Comparison of ENCODE assay signal across 16 cellular contexts in genomic region chr18:32126538-32126937, GRCh38. TPM values are rescaled to one million over a fixed set of nuclear protein-coding genes. Genes with fewer than 3 reads are reported as not detected.
A peak's percentile ranks its signal among the peaks of the same experiment; 100 is the strongest.
DNase-seq lines count a peak whose midpoint lies in the region; TF ChIP-seq lines count a peak whose summit lies in the region.
"Had no signal": no experiment of that assay in that cellular context is flagged by ENCODE, and none has a peak within 500 bp of the region (broad histone marks: within the 10 kb centered on the region; RNA-seq: fewer than 3 reads in every experiment).

No MANE protein-coding gene starts in this region.

- no peak for TF ChIP-seq CTCF in SK-N-SH (IDR thresholded peaks at IDR 0.05)

- no peak overlapping the region for H3K9ac ChIP-seq in SK-N-SH

- no peak for DNase-seq in activated naive CD4-positive, alpha-beta T cell treated with anti-CD3 and anti-CD28 coated beads, Interleukin-2, amount 10 ng/mL, durations not matched to agents 7 days and 5 days
- DNase-seq in activated naive CD4-positive, alpha-beta T cell treated with anti-CD3 and anti-CD28 coated beads for 36 hours, result no peak
- DNase-seq in SK-N-SH (no peak), fibroblast of gingiva (ENCODE audit: low read depth) (peak; percentile 7), epidermal melanocyte (ENCODE audit: insufficient read length, low spot score) (no peak), T1000 (lab: John Stamatoyannopoulos, UW) (no peak), mucosa of gallbladder (ENCODE audit: low spot score) (no peak)
- DNase-seq: BE2C; CD4-positive, alpha-beta memory T cell; DMS153; DMS79 treated with DMSO at 0.1 percent for 48 hours; EL; GOT3; H9 had no signal

- no peak for TF ChIP-seq EP300 in SK-N-SH (IDR thresholded peaks at IDR 0.05; ENCODE audit: borderline replicate concordance in 1 of 2, low read depth in 1 of 2, low read length in 1 of 2)

- intact Hi-C loops in activated naive CD4-positive, alpha-beta T cell treated with anti-CD3 and anti-CD28 coated beads for 36 hours (cut with micrococcal nuclease), result no loop called here

- H3K27ac Mint-ChIP-seq in activated naive CD4-positive, alpha-beta T cell treated with anti-CD3 and anti-CD28 coated beads, Interleukin-2, amount 10 ng/mL, durations not matched to agents 7 days and 5 days, result peak overlapping the region; percentile 9
- no peak overlapping the region for H3K27ac Mint-ChIP-seq in activated naive CD4-positive, alpha-beta T cell treated with anti-CD3 and anti-CD28 coated beads for 36 hours
- H3K27ac Mint-ChIP-seq: H9 had no signal

- no peak for TF ChIP-seq RAD21 in SK-N-SH (IDR thresholded peaks at IDR 0.05; ENCODE audit: low read length)

- POLR2A ChIA-PET in SK-N-SH (lab: Yijun Ruan, JAX), result no interaction called here

- no peaks in the 10 kb centered on the region for H3K27me3 ChIP-seq in SK-N-SH (ENCODE audit: insufficient read depth)
- H3K27me3 ChIP-seq: BE2C had no signal

- CTCF ChIA-PET in activated naive CD4-positive, alpha-beta T cell treated with anti-CD3 and anti-CD28 coated beads, Interleukin-2, amount 10 ng/mL, durations not matched to agents 7 days and 5 days (lab: Charles Lee), result no interaction called here
- CTCF ChIA-PET in activated naive CD4-positive, alpha-beta T cell treated with anti-CD3 and anti-CD28 coated beads for 36 hours (lab: Charles Lee), result no interaction called here
- CTCF ChIA-PET in SK-N-SH (lab: Yijun Ruan, JAX), result no interaction called here

- peaks cover 26% of the 10 kb centered on the region for H3F3A ChIP-seq in SK-N-SH (replicated peaks; ENCODE audit: insufficient read depth)

- H3K27me3 Mint-ChIP-seq in activated naive CD4-positive, alpha-beta T cell treated with anti-CD3 and anti-CD28 coated beads, Interleukin-2, amount 10 ng/mL, durations not matched to agents 7 days and 5 days, result no peaks in the 10 kb centered on the region
- H3K27me3 Mint-ChIP-seq in activated naive CD4-positive, alpha-beta T cell treated with anti-CD3 and anti-CD28 coated beads for 36 hours (ENCODE audit: low read depth), result no peaks in the 10 kb centered on the region
- H3K27me3 Mint-ChIP-seq: CD4-positive, alpha-beta memory T cell had no signal

- H3K9me3 ChIP-seq in SK-N-SH, result no peaks in the 10 kb centered on the region
- H3K9me3 ChIP-seq: A549, BE2C had no signal

- no peaks in the 10 kb centered on the region for H3K4me1 ChIP-seq in SK-N-SH (ENCODE audit: control insufficient read depth in 1 of 2, insufficient read depth in 2 of 2, low read depth in 1 of 2, low read length in 1 of 2)
- H3K4me1 ChIP-seq: BE2C had no signal

- H2AFZ ChIP-seq in SK-N-SH (ENCODE audit: low read depth), result no peak overlapping the region

- peaks cover 38% of the 10 kb centered on the region for H3K36me3 Mint-ChIP-seq in activated naive CD4-positive, alpha-beta T cell treated with anti-CD3 and anti-CD28 coated beads, Interleukin-2, amount 10 ng/mL, durations not matched to agents 7 days and 5 days
- H3K36me3 Mint-ChIP-seq in activated naive CD4-positive, alpha-beta T cell treated with anti-CD3 and anti-CD28 coated beads for 36 hours (ENCODE audit: low read depth), result peaks cover 27% of the 10 kb centered on the region

- H3K4me2 ChIP-seq in SK-N-SH, result no peak overlapping the region
- H3K4me2 ChIP-seq: A549 had no signal

- no peak overlapping the region for H3K4me3 Mint-ChIP-seq in activated naive CD4-positive, alpha-beta T cell treated with anti-CD3 and anti-CD28 coated beads, Interleukin-2, amount 10 ng/mL, durations not matched to agents 7 days and 5 days
- H3K4me3 Mint-ChIP-seq in activated naive CD4-positive, alpha-beta T cell treated with anti-CD3 and anti-CD28 coated beads for 36 hours, result no peak overlapping the region
- H3K4me3 Mint-ChIP-seq: CD4-positive, alpha-beta memory T cell; H9 had no signal

- no peaks in the 10 kb centered on the region; the same call in 1 of the 2 replicates for H3K79me2 ChIP-seq in SK-N-SH (ENCODE audit: insufficient read depth)

- no peak overlapping the region for H3K4me3 ChIP-seq in SK-N-SH (ENCODE audit: low read depth in 2 of 2, low read length in 1 of 2)
- H3K4me3 ChIP-seq: A549 had no signal

- no peaks in the 10 kb centered on the region for H3K9me2 ChIP-seq in SK-N-SH

- H3K36me3 ChIP-seq in SK-N-SH (replicated peaks in 1 of 2; ENCODE audit: control insufficient read depth in 1 of 2, insufficient read depth in 2 of 2, low read length in 1 of 2), result peaks cover 53 to 56% of the 10 kb centered on the region in 2 experiments
- H3K36me3 ChIP-seq: BE2C had no signal

- no peaks in the 10 kb centered on the region for H3K9me3 Mint-ChIP-seq in activated naive CD4-positive, alpha-beta T cell treated with anti-CD3 and anti-CD28 coated beads, Interleukin-2, amount 10 ng/mL, durations not matched to agents 7 days and 5 days
- H3K9me3 Mint-ChIP-seq in activated naive CD4-positive, alpha-beta T cell treated with anti-CD3 and anti-CD28 coated beads for 36 hours, result no peaks in the 10 kb centered on the region
- H3K9me3 Mint-ChIP-seq: CD4-positive, alpha-beta memory T cell; H9 had no signal

- WGBS in SK-N-SH (ENCODE audit: low lambda C conversion rate), result 54% methylated on average over 3 of the region's 3 CpGs

- H3K4me1 Mint-ChIP-seq in activated naive CD4-positive, alpha-beta T cell treated with anti-CD3 and anti-CD28 coated beads, Interleukin-2, amount 10 ng/mL, durations not matched to agents 7 days and 5 days, result no peaks in the 10 kb centered on the region
- H3K4me1 Mint-ChIP-seq in activated naive CD4-positive, alpha-beta T cell treated with anti-CD3 and anti-CD28 coated beads for 36 hours (ENCODE audit: low read depth), result no peaks in the 10 kb centered on the region
- H3K4me1 Mint-ChIP-seq: H9 had no signal

- peak overlapping the region in 1 of 2 experiments; percentile 33; a peak in 1 of 4 replicates for H3K27ac ChIP-seq in SK-N-SH (ENCODE audit: low read depth in 2 of 2, low read length in 1 of 2)
- H3K27ac ChIP-seq: A549, C4-2B had no signal

- H4K20me1 ChIP-seq in SK-N-SH (ENCODE audit: insufficient read depth), result no peaks in the 10 kb centered on the region

TF ChIP-seq in SK-N-SH, 30 proteins besides CTCF, POLR2A, EP300 and RAD21:
- TF ChIP-seq YY1 (IDR thresholded peaks at IDR 0.05; ENCODE audit: low read depth) (no peak), CHD2 (IDR thresholded peaks at IDR 0.05; ENCODE audit: low read length, partially characterized antibody) (no peak), TCF12 (IDR thresholded peaks at IDR 0.05) (peak; percentile 29; the same call in 1 of the 2 replicates), FOXM1 (IDR thresholded peaks at IDR 0.05; ENCODE audit: low read depth) (no peak), MXI1 (IDR thresholded peaks at IDR 0.05; ENCODE audit: low read depth, low read length) (no peak), TAF1 (IDR thresholded peaks at IDR 0.05; ENCODE audit: borderline replicate concordance, low read depth, low read length) (no peak)

RNA-seq across cellular contexts. Expression of gene RNF138, which starts 34.9 kb away (rescaled TPM):
- total RNA-seq in activated naive CD4-positive, alpha-beta T cell treated with anti-CD3 and anti-CD28 coated beads for 36 hours, result 10 to 100 TPM; 75.4 to 85.5 TPM
- 17.6 and 22.3 TPM in 2 replicates for polyA plus RNA-seq in SK-N-SH (2012; rRNA removed)
- 18.5 and 20.9 TPM in 2 replicates for polyA plus RNA-seq in SK-N-SH (2012; cell fraction: cytosol; rRNA removed)
- 13.2 and 14.4 TPM in 2 replicates for polyA plus RNA-seq in SK-N-SH (2012; cell fraction: nucleus; rRNA removed)
- 31.2 TPM for total RNA-seq in mucosa of gallbladder
